ENCODE assay signal across 9 cellular contexts in genomic region chr4:145881991-145882390, GRCh38. TPM values are rescaled to one million over a fixed set of nuclear protein-coding genes. Genes with fewer than 3 reads are reported as not detected.
DNase-seq lines count a peak whose midpoint lies in the region; ATAC-seq, FAIRE-seq and TF ChIP-seq lines count a peak whose summit lies in the region.
"Had no signal": no experiment of that assay in that cellular context is flagged by ENCODE, and none has a peak within 500 bp of the region (broad histone marks: within the 10 kb centered on the region; RNA-seq: fewer than 3 reads in every experiment).

No MANE protein-coding gene starts in this region.

- no peaks in the 10 kb centered on the region for H3K9me3 Mint-ChIP-seq in nephron
- no peaks in the 10 kb centered on the region for H3K9me3 Mint-ChIP-seq in osteocyte (ENCODE audit: unreplicated experiment)

- H3K4me1 Mint-ChIP-seq in nephron (peaks cover 84% of the 10 kb centered on the region), osteocyte (ENCODE audit: unreplicated experiment) (peaks cover 32% of the 10 kb centered on the region)

- FAIRE-seq in GM19239 (lab: Jason Lieb, UNC), result peak; percentile 97
- no peak for FAIRE-seq in GM12892 (lab: Jason Lieb, UNC)

- H3K27me3 Mint-ChIP-seq in nephron (ENCODE audit: low read depth) (no peaks in the 10 kb centered on the region), osteocyte (ENCODE audit: unreplicated experiment) (no peaks in the 10 kb centered on the region)
- H3K27me3 Mint-ChIP-seq: activated naive CD8-positive, alpha-beta T cell had no signal

- TF ChIP-seq POLR2A in GM12892 (IDR thresholded peaks at IDR 0.05; ENCODE audit: low read depth, low read length), result no peak

- peak overlapping the region; percentile 49 to 94 (median 93) for H3K27ac Mint-ChIP-seq in nephron
- no peak overlapping the region for H3K27ac Mint-ChIP-seq in osteocyte (ENCODE audit: unreplicated experiment)
- H3K27ac Mint-ChIP-seq: activated naive CD8-positive, alpha-beta T cell had no signal

- DNase-seq in GM19239 (ENCODE audit: insufficient read length, low spot score) (no peak), SW480 (ENCODE audit: low spot score) (peak; percentile 1), SHP77 treated with DMSO at 0.1 percent for 48 hours (lab: John Stamatoyannopoulos, UW) (no peak), osteocyte (ENCODE audit: extremely low spot score, unreplicated experiment) (no peak), GM12892 (ENCODE audit: insufficient read length) (no peak)
- DNase-seq in activated CD4-positive, alpha-beta T cell treated with anti-CD3 and anti-CD28 coated beads, Interleukin-2, amount 50 U/mL, for 48 hours, result no peak

- H3K36me3 Mint-ChIP-seq in nephron (ENCODE audit: low read depth) (peaks cover 79% of the 10 kb centered on the region), osteocyte (ENCODE audit: unreplicated experiment) (peaks cover 30% of the 10 kb centered on the region)

- TF ChIP-seq CTCF in nephron (IDR thresholded peaks at IDR 0.05; ENCODE audit: unreplicated experiment in 3 of 3) (no peak), osteocyte (IDR thresholded peaks at IDR 0.05) (no peak)

- ATAC-seq in HG03095 (IDR thresholded peaks at IDR 0.05; ENCODE audit: unreplicated experiment), result peak; percentile 51

- H3K4me3 Mint-ChIP-seq in nephron, result no peak overlapping the region
- H3K4me3 Mint-ChIP-seq in osteocyte (ENCODE audit: unreplicated experiment), result no peak overlapping the region
- H3K4me3 Mint-ChIP-seq: activated naive CD8-positive, alpha-beta T cell had no signal

RNA-seq across cellular contexts. Expression of gene ZNF827, which starts 56.6 kb away (rescaled TPM):
- 22.5 and 24.9 TPM in 2 replicates for total RNA-seq in osteocyte
- 17.9 TPM for polyA plus RNA-seq in GM12892 (2012; ENCODE audit: missing spikeins)
